In the genomic region with DNA sequence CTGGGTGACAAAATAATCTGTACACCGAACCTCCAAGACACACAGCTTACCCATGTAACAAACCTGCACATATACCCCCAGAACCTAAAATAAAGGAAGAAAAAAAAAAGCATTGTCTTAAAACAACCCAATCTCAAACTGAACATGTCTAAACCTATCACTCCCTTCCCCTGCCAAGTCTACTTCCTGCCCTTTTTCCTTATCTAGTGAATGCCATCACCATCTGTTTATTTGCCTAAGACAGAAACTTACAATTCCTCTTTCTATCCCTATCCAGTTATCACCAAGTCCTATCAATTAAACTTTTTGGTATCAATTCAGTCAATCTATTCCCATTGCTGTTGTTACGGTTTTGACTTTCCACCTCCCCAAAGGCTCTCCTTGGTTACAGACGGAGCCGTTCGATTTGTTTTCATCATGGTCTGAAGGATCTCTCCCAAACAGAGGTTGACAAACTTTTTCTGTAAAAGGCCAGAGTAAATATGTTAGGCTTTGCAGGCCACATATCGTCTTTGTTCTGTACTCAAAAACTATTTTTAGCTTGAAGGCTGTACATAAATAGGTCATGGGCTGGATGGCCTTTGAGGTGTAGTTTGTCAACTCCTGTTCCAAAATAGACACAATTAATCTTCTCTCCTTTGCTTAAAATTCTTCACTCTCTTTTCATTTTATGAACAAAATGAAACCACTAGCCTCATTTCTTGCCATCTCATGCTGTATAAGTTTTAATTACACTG, we compare ENCODE assay signal across 1 cellular context.
A peak's percentile ranks its signal among the peaks of the same experiment; 100 is the strongest.
TF ChIP-seq lines count a peak whose summit lies in the region.

No MANE protein-coding gene starts in this region.

TF ChIP-seq in K562, 482 proteins besides CTCF, POLR2A, EP300 and RAD21 (continued from another document):
- TF ChIP-seq, protein P1, sequence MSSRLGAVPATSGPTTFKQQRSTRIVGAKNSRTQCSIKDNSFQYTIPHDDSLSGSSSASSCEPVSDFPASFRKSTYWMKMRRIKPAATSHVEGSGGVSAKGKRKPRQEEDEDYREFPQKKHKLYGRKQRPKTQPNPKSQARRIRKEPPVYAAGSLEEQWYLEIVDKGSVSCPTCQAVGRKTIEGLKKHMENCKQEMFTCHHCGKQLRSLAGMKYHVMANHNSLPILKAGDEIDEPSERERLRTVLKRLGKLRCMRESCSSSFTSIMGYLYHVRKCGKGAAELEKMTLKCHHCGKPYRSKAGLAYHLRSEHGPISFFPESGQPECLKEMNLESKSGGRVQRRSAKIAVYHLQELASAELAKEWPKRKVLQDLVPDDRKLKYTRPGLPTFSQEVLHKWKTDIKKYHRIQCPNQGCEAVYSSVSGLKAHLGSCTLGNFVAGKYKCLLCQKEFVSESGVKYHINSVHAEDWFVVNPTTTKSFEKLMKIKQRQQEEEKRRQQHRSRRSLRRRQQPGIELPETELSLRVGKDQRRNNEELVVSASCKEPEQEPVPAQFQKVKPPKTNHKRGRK (tag; IDR thresholded peaks at IDR 0.05): no peak
- TF ChIP-seq, protein P2, sequence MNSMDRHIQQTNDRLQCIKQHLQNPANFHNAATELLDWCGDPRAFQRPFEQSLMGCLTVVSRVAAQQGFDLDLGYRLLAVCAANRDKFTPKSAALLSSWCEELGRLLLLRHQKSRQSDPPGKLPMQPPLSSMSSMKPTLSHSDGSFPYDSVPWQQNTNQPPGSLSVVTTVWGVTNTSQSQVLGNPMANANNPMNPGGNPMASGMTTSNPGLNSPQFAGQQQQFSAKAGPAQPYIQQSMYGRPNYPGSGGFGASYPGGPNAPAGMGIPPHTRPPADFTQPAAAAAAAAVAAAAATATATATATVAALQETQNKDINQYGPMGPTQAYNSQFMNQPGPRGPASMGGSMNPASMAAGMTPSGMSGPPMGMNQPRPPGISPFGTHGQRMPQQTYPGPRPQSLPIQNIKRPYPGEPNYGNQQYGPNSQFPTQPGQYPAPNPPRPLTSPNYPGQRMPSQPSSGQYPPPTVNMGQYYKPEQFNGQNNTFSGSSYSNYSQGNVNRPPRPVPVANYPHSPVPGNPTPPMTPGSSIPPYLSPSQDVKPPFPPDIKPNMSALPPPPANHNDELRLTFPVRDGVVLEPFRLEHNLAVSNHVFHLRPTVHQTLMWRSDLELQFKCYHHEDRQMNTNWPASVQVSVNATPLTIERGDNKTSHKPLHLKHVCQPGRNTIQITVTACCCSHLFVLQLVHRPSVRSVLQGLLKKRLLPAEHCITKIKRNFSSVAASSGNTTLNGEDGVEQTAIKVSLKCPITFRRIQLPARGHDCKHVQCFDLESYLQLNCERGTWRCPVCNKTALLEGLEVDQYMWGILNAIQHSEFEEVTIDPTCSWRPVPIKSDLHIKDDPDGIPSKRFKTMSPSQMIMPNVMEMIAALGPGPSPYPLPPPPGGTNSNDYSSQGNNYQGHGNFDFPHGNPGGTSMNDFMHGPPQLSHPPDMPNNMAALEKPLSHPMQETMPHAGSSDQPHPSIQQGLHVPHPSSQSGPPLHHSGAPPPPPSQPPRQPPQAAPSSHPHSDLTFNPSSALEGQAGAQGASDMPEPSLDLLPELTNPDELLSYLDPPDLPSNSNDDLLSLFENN (IDR thresholded peaks at IDR 0.05; ENCODE audit: low read depth in 2 of 2, low read length in 2 of 2): no peak
- TF ChIP-seq, protein P3, sequence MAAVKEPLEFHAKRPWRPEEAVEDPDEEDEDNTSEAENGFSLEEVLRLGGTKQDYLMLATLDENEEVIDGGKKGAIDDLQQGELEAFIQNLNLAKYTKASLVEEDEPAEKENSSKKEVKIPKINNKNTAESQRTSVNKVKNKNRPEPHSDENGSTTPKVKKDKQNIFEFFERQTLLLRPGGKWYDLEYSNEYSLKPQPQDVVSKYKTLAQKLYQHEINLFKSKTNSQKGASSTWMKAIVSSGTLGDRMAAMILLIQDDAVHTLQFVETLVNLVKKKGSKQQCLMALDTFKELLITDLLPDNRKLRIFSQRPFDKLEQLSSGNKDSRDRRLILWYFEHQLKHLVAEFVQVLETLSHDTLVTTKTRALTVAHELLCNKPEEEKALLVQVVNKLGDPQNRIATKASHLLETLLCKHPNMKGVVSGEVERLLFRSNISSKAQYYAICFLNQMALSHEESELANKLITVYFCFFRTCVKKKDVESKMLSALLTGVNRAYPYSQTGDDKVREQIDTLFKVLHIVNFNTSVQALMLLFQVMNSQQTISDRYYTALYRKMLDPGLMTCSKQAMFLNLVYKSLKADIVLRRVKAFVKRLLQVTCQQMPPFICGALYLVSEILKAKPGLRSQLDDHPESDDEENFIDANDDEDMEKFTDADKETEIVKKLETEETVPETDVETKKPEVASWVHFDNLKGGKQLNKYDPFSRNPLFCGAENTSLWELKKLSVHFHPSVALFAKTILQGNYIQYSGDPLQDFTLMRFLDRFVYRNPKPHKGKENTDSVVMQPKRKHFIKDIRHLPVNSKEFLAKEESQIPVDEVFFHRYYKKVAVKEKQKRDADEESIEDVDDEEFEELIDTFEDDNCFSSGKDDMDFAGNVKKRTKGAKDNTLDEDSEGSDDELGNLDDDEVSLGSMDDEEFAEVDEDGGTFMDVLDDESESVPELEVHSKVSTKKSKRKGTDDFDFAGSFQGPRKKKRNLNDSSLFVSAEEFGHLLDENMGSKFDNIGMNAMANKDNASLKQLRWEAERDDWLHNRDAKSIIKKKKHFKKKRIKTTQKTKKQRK (IDR thresholded peaks at IDR 0.05; ENCODE audit: borderline replicate concordance, low read depth, low read length): no peak
- peak; percentile 61 for TF ChIP-seq CBFA2T3 (IDR thresholded peaks at IDR 0.05)
- peak; percentile 74 for TF ChIP-seq ARID1B (IDR thresholded peaks at IDR 0.05)
- TF ChIP-seq, protein P4, sequence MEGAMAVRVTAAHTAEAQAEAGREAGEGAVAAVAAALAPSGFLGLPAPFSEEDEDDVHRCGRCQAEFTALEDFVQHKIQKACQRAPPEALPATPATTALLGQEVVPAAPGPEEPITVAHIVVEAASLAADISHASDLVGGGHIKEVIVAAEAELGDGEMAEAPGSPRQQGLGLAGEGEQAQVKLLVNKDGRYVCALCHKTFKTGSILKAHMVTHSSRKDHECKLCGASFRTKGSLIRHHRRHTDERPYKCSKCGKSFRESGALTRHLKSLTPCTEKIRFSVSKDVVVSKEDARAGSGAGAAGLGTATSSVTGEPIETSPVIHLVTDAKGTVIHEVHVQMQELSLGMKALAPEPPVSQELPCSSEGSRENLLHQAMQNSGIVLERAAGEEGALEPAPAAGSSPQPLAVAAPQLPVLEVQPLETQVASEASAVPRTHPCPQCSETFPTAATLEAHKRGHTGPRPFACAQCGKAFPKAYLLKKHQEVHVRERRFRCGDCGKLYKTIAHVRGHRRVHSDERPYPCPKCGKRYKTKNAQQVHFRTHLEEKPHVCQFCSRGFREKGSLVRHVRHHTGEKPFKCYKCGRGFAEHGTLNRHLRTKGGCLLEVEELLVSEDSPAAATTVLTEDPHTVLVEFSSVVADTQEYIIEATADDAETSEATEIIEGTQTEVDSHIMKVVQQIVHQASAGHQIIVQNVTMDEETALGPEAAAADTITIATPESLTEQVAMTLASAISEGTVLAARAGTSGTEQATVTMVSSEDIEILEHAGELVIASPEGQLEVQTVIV (CRISPR knock-in tag; IDR thresholded peaks at IDR 0.05; ENCODE audit: borderline replicate concordance): no peak
- peak; percentile 35; the same call in 1 of the 2 replicates for TF ChIP-seq GATA2 (CRISPR knock-in tag; IDR thresholded peaks at IDR 0.05)
- peak; percentile 35; the same call in 1 of the 2 replicates for TF ChIP-seq SPI1 (IDR thresholded peaks at IDR 0.05; ENCODE audit: borderline replicate concordance, low read depth, low read length)
- no peak for TF ChIP-seq ZNF263 (CRISPR knock-in tag; IDR thresholded peaks at IDR 0.05; ENCODE audit: borderline replicate concordance)
- no peak for TF ChIP-seq PRMT5 (CRISPR knock-in tag; IDR thresholded peaks at IDR 0.05)
- peak; percentile 40; the same call in 1 of the 2 replicates for TF ChIP-seq TEAD4 (IDR thresholded peaks at IDR 0.05; ENCODE audit: low read length)
- TF ChIP-seq TEAD4 (CRISPR knock-in tag; IDR thresholded peaks at IDR 0.05; ENCODE audit: borderline replicate concordance): no peak
- peak; percentile 25; the same call in 1 of the 2 replicates for TF ChIP-seq CTBP1 (IDR thresholded peaks at IDR 0.05; ENCODE audit: borderline replicate concordance)
- 0 out of 4 replicates have a peak, but pooled peaks of 1 of the 2 experiments have one; percentile 17 for TF ChIP-seq TRIM24 (IDR thresholded peaks at IDR 0.05)
- TF ChIP-seq ELF2 (CRISPR knock-in tag; IDR thresholded peaks at IDR 0.05): no peak
- peak; percentile 72; the same call in 1 of the 2 replicates for TF ChIP-seq SOX6 (IDR thresholded peaks at IDR 0.05)
- no peak for TF ChIP-seq PTTG1 (tag; IDR thresholded peaks at IDR 0.05; ENCODE audit: low read depth)
- TF ChIP-seq, protein P5, sequence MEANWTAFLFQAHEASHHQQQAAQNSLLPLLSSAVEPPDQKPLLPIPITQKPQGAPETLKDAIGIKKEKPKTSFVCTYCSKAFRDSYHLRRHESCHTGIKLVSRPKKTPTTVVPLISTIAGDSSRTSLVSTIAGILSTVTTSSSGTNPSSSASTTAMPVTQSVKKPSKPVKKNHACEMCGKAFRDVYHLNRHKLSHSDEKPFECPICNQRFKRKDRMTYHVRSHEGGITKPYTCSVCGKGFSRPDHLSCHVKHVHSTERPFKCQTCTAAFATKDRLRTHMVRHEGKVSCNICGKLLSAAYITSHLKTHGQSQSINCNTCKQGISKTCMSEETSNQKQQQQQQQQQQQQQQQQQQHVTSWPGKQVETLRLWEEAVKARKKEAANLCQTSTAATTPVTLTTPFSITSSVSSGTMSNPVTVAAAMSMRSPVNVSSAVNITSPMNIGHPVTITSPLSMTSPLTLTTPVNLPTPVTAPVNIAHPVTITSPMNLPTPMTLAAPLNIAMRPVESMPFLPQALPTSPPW (CRISPR knock-in tag; IDR thresholded peaks at IDR 0.05): no peak
- no peak for TF ChIP-seq NELFE (IDR thresholded peaks at IDR 0.05; ENCODE audit: insufficient read depth, insufficient read length)
